Comparison of ENCODE assay signal across 8 cellular contexts in the genomic region with DNA sequence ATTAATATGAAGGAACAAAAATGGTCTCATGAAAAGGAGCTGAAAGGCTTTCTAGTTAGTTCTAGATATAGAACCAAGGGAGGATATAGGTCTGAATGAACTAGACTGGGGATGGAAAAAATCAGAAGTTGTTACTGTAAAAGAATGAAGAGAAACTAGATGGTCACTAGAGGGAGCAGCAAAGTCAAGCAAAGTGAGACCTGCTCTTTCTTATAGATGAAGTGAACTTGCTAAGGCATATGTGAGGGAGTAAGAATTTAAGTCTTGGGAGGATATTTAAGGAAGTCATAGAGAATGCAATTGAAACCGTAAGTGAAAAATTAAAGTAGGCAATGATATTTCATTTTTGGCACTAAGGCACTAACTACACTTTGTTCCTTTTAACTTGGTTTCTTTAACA.
DNase-seq lines count a peak whose midpoint lies in the region; ATAC-seq and TF ChIP-seq lines count a peak whose summit lies in the region.
"Not testable (repeated sequence)": the region's sequence is repeated elsewhere in the genome, so short reads cannot be mapped to it uniquely, and the experiment has no call there.

No MANE protein-coding gene starts in this region.

- DNase-seq in A172 (ENCODE audit: low spot score) (peak; percentile 58), GM10266 (ENCODE audit: extremely low spot score) (peak; percentile 4), NCI-H1105 treated with DMSO at 0.1 percent for 48 hours (lab: John Stamatoyannopoulos, UW) (peak; percentile 4), epithelial cell of esophagus (ENCODE audit: low read depth) (peak; percentile 37)
- not testable (repeated sequence) for DNase-seq in right lobe of liver

- not testable (repeated sequence) for H3K4me3 ChIP-seq in epithelial cell of esophagus (ENCODE audit: low read length); right lobe of liver

- not testable (repeated sequence) for H3K27me3 ChIP-seq in right lobe of liver

- H3K4me1 ChIP-seq in right lobe of liver: not testable (repeated sequence)

- intact Hi-C loops in right lobe of liver (cut with DNase I): not testable (repeated sequence)

- 70% methylated on average over 1 of the region's 1 CpG for WGBS in right lobe of liver (ENCODE audit: insufficient coverage, low coverage, low lambda C conversion rate, missing lambda C conversion rate)

- ATAC-seq in GM21367 (IDR thresholded peaks at IDR 0.05; ENCODE audit: unreplicated experiment) (peak; percentile 79), HG03060 (IDR thresholded peaks at IDR 0.05; ENCODE audit: low read depth, unreplicated experiment) (peak; percentile 65), SK-N-SH treated with all-trans-retinoic acid at 6 μM for 48 hours (peak; percentile 93), right lobe of liver (peak; percentile 60 to 76 (median 66))

- TF ChIP-seq CTCF in GM10266 (IDR thresholded peaks at IDR 0.05; ENCODE audit: control insufficient read depth, insufficient read depth, low read depth, missing control alignments) (peak; percentile 28), epithelial cell of esophagus (IDR thresholded peaks at IDR 0.05; ENCODE audit: insufficient read depth, low read depth, low read length, missing control alignments) (peak; percentile 48), right lobe of liver (IDR thresholded peaks at IDR 0.05) (peak in 3 of 4 donors; percentile 42 to 45 (median 43))

- H3K36me3 ChIP-seq in right lobe of liver: not testable (repeated sequence)

- H3K9me3 ChIP-seq in right lobe of liver: not testable (repeated sequence)

- not testable (repeated sequence) for TF ChIP-seq POLR2A in right lobe of liver (IDR thresholded peaks at IDR 0.05)

- not testable (repeated sequence) for H3K27ac ChIP-seq in right lobe of liver

TF ChIP-seq in SK-N-SH treated with all-trans-retinoic acid at 6 μM for 48 hours, 23 proteins besides CTCF, POLR2A, EP300 and RAD21:
- TF ChIP-seq ZNF70 (CRISPR knock-in tag; IDR thresholded peaks at IDR 0.05): peak; percentile 69
TF ChIP-seq in SK-N-SH treated with all-trans-retinoic acid at 6 μM for 48 hours: peak in this region for 1; not testable (repeated sequence) for 22.
